In genomic region chr17:74632196-74632540, GRCh38 we compare ENCODE assay signal across 15 cellular contexts. TPM values are rescaled to one million over a fixed set of nuclear protein-coding genes. Genes with fewer than 3 reads are reported as not detected.
DNase-seq lines count a peak whose midpoint lies in the region; ATAC-seq, FAIRE-seq and TF ChIP-seq lines count a peak whose summit lies in the region.
"Had no signal": no experiment of that assay in that cellular context is flagged by ENCODE, and none has a peak within 500 bp of the region (broad histone marks: within the 10 kb centered on the region; RNA-seq: fewer than 3 reads in every experiment).

No MANE protein-coding gene starts in this region.

- no peaks in the 10 kb centered on the region for H3K36me3 Mint-ChIP-seq in IgD-negative memory B cell
- H3K36me3 Mint-ChIP-seq: stimulated activated effector memory CD8-positive, alpha-beta T cell treated with anti-CD3 and anti-CD28 coated beads, Interleukin-12 subunit alpha, Interleukin-12 subunit beta, amount 100 ng/mL, for 72 hours had no signal

- RAD21 ChIA-PET in GM12878 (lab: Charles Lee; ENCODE audit: unreplicated experiment), result interaction anchor here (1.0 to 1.8 kb wide), 5 partner anchors 9 to 105 kb away, joined by 3 to 8 read pairs (median 5); partner anchors contain the start of gene RAB37

- FAIRE-seq in GM12878 (lab: Jason Lieb, UNC), result no peak

- DNase-seq in GM12878 (ENCODE audit: low read depth, low spot score) (no peak), neuronal stem cell (ENCODE audit: low spot score) (no peak), SJCRH30 (no peak)
- DNase-seq: activated gamma-delta T cell treated with Interleukin-2 at 50 U/mL for 16 hours; effector CD4-positive, alpha-beta T cell; left ventricle myocardium inferior had no signal

- H3K4me3 Mint-ChIP-seq in IgD-negative memory B cell, result peak overlapping the region in 3 of 4 donors; percentile 47 to 85 (median 70)
- H3K4me3 Mint-ChIP-seq: neural crest cell; stimulated activated effector memory CD8-positive, alpha-beta T cell treated with anti-CD3 and anti-CD28 coated beads, Interleukin-12 subunit alpha, Interleukin-12 subunit beta, amount 100 ng/mL, for 72 hours had no signal

- H3K79me1 ChIP-seq in neuronal stem cell (ENCODE audit: low read depth, low read length), result no peaks in the 10 kb centered on the region

- intact Hi-C loops in GM12878 (cut with micrococcal nuclease; ENCODE audit: unreplicated experiment), result no loop called here

- CTCF ChIA-PET in GM12878 (lab: Yijun Ruan, JAX), result interaction anchor here (0.9 to 4.0 kb wide), 6 partner anchors 25 to 264 kb away, joined by 3 to 12 read pairs (median 4); partner anchors contain the start of gene GPR142

- H3K9ac ChIP-seq in BLaER1 (no peak overlapping the region), GM12878 (ENCODE audit: control insufficient read depth, insufficient read depth, low read length) (no peak overlapping the region), neuronal stem cell (ENCODE audit: low read depth, low read length, poor library complexity) (no peak overlapping the region)

- in situ Hi-C loops in GM12878 (cut with MboI), result no loop called here

- H3K27ac Mint-ChIP-seq in IgD-negative memory B cell, result peak overlapping the region in 1 of 3 donors; percentile 75
- H3K27ac Mint-ChIP-seq: stimulated activated effector memory CD8-positive, alpha-beta T cell treated with anti-CD3 and anti-CD28 coated beads, Interleukin-12 subunit alpha, Interleukin-12 subunit beta, amount 100 ng/mL, for 72 hours had no signal

- 30% methylated on average over 8 of the region's 8 CpGs for WGBS in GM12878 (ENCODE audit: insufficient coverage, insufficient replicate concordance, low lambda C conversion rate, missing lambda C conversion rate)
- WGBS in neuronal stem cell (ENCODE audit: extremely low coverage in 2 of 2, insufficient read length in 2 of 2, insufficient replicate concordance in 1 of 2), 2 donors, result no CpG with 5 or more reads among the region's 8 CpGs
- 13 to 22% methylated on average over 3 to 8 of the region's 8 CpGs for WGBS in gastroesophageal sphincter (ENCODE audit: low coverage in 1 of 2), 2 donors

- no peak for ATAC-seq in GM12878
- no peak for ATAC-seq in GM18519 (IDR thresholded peaks at IDR 0.05; ENCODE audit: low FRiP score, unreplicated experiment)
- no peak for ATAC-seq in gastroesophageal sphincter
- no peak for ATAC-seq in GM18505 (IDR thresholded peaks at IDR 0.05; ENCODE audit: unreplicated experiment)
- ATAC-seq: stimulated activated effector memory CD8-positive, alpha-beta T cell treated with anti-CD3 and anti-CD28 coated beads, Interleukin-12 subunit alpha, Interleukin-12 subunit beta, amount 100 ng/mL, for 72 hours had no signal

- H3K79me2 ChIP-seq in GM12878 (ENCODE audit: control insufficient read depth, insufficient read depth, low read length), result no peaks in the 10 kb centered on the region

- H3K14ac ChIP-seq in neuronal stem cell (ENCODE audit: low read length), result no peak overlapping the region

- H3K9me3 ChIP-seq in BLaER1, result no peaks in the 10 kb centered on the region
- H3K9me3 ChIP-seq in GM12878 (replicated peaks; ENCODE audit: control insufficient read depth, insufficient read depth, low read length), result no peaks in the 10 kb centered on the region; the same call in 2 of the 3 replicates
- H3K9me3 ChIP-seq in neuronal stem cell (replicated peaks in 1 of 2; ENCODE audit: control insufficient read depth in 2 of 2, insufficient read depth in 1 of 2, low read depth in 1 of 2, low read length in 2 of 2), result peaks cover 0 to 2% of the 10 kb centered on the region in 2 donors
- no peaks in the 10 kb centered on the region for H3K9me3 ChIP-seq in SJCRH30 (replicated peaks)
- H3K9me3 ChIP-seq in gastroesophageal sphincter, result peaks cover 0 to 9% (median 0%) of the 10 kb centered on the region in 3 donors
- H3K9me3 ChIP-seq: MG63 had no signal

- H3K36me3 ChIP-seq in BLaER1 (no peaks in the 10 kb centered on the region), GM12878 (ENCODE audit: control insufficient read depth in 2 of 2, insufficient read depth in 2 of 2, low read length in 1 of 2) (no peaks in the 10 kb centered on the region), neuronal stem cell (replicated peaks in 1 of 2; ENCODE audit: control insufficient read depth in 2 of 2, insufficient read depth in 2 of 2, low read length in 2 of 2) (no peaks in the 10 kb centered on the region), SJCRH30 (no peaks in the 10 kb centered on the region), gastroesophageal sphincter (no peaks in the 10 kb centered on the region)
- H3K36me3 ChIP-seq: left ventricle myocardium inferior, MG63 had no signal

- H4K8ac ChIP-seq in neuronal stem cell (ENCODE audit: low read depth, low read length), result no peak overlapping the region

- H3K4me1 ChIP-seq in BLaER1 (peaks cover 60% of the 10 kb centered on the region), GM12878 (ENCODE audit: control insufficient read depth, insufficient read depth, low read length) (peaks cover 25% of the 10 kb centered on the region), neuronal stem cell (ENCODE audit: control insufficient read depth in 2 of 2, insufficient read depth in 1 of 2, low read depth in 1 of 2, low read length in 2 of 2) (peaks cover 4 to 14% of the 10 kb centered on the region in 2 donors), SJCRH30 (no peaks in the 10 kb centered on the region), gastroesophageal sphincter (no peaks in the 10 kb centered on the region)
- H3K4me1 ChIP-seq: left ventricle myocardium inferior had no signal

- H3K9me3 Mint-ChIP-seq in IgD-negative memory B cell, result peaks cover 0 to 1% (median 0%) of the 10 kb centered on the region in 3 donors
- H3K9me3 Mint-ChIP-seq: neural crest cell; stimulated activated effector memory CD8-positive, alpha-beta T cell treated with anti-CD3 and anti-CD28 coated beads, Interleukin-12 subunit alpha, Interleukin-12 subunit beta, amount 100 ng/mL, for 72 hours had no signal

- TF ChIP-seq EP300 in GM12878 (IDR thresholded peaks at IDR 0.05; ENCODE audit: borderline replicate concordance in 1 of 2, control insufficient read depth in 1 of 2, low read depth in 2 of 2, low read length in 2 of 2) (no peak), gastroesophageal sphincter (IDR thresholded peaks at IDR 0.05) (no peak)

- peaks cover 9 to 19% (median 15%) of the 10 kb centered on the region in 3 donors for H3K4me1 Mint-ChIP-seq in IgD-negative memory B cell

- TF ChIP-seq POLR2A in GM12878 (IDR thresholded peaks at IDR 0.05; ENCODE audit: low read depth, low read length), result no peak
- TF ChIP-seq POLR2A in gastroesophageal sphincter (IDR thresholded peaks at IDR 0.05), result no peak
- no peak for TF ChIP-seq POLR2A in GM18505 (IDR thresholded peaks at IDR 0.05; ENCODE audit: borderline replicate concordance, extremely low read depth, insufficient read depth, insufficient read length)

- peak overlapping the region; percentile 83 for H4K91ac ChIP-seq in neuronal stem cell (ENCODE audit: low read depth, low read length, poor library complexity)

- H3K27me3 Mint-ChIP-seq in IgD-negative memory B cell, result peaks cover 3% of the 10 kb centered on the region

- TF ChIP-seq RAD21 in GM12878 (IDR thresholded peaks at IDR 0.05; ENCODE audit: insufficient read depth, low read depth, low read length), result no peak

- peak overlapping the region; percentile 50 for H2BK12ac ChIP-seq in neuronal stem cell (ENCODE audit: low read length)

- no peak overlapping the region for H3K4ac ChIP-seq in neuronal stem cell (ENCODE audit: low read length)

- no peak overlapping the region for H3K23ac ChIP-seq in neuronal stem cell (ENCODE audit: low read depth, low read length, poor library complexity)

- TF ChIP-seq CTCF in GM12878 (IDR thresholded peaks at IDR 0.05 in 2 of 3, conservative IDR thresholded peaks at IDR 0.05 in 1 of 3; ENCODE audit: control insufficient read depth in 2 of 3, extremely low read depth in 1 of 3, insufficient read depth in 1 of 3, low read depth in 3 of 3, low read length in 3 of 3), result no peak
- no peak for TF ChIP-seq CTCF in gastroesophageal sphincter (IDR thresholded peaks at IDR 0.05)

- BruUV-seq in GM12878 (replicated peaks; lab: Mats Ljungman, UMichigan), result no TSS peak

- SMC1A ChIA-PET in GM12878 (lab: Charles Lee; ENCODE audit: uncharacterized antibody, unreplicated experiment), result interaction anchor here (0.8 to 1.8 kb wide), 7 partner anchors 12 to 105 kb away, joined by 3 to 7 read pairs (median 4); no protein-coding TSS in a partner anchor

- peak overlapping the region; percentile 66 for H2BK15ac ChIP-seq in neuronal stem cell (ENCODE audit: low read length)

- H3K4me3 ChIP-seq in BLaER1 (no peak overlapping the region), GM12878 (no peak overlapping the region), neuronal stem cell (ENCODE audit: low read length in 2 of 2) (no peak overlapping the region), SJCRH30 (no peak overlapping the region), gastroesophageal sphincter (no peak overlapping the region)
- H3K4me3 ChIP-seq: left ventricle myocardium inferior, MG63 had no signal

- peaks cover 5% of the 10 kb centered on the region; the same call in 1 of the 2 replicates for H4K20me1 ChIP-seq in BLaER1
- H4K20me1 ChIP-seq in GM12878 (ENCODE audit: control insufficient read depth, insufficient read depth), result no peaks in the 10 kb centered on the region; the same call in 1 of the 2 replicates

- H2BK5ac ChIP-seq in neuronal stem cell (ENCODE audit: low read length), result no peak overlapping the region

- peak overlapping the region; percentile 60 for H3K4me2 ChIP-seq in BLaER1
- peak overlapping the region; percentile 61; the same call in 1 of the 2 replicates for H3K4me2 ChIP-seq in GM12878 (ENCODE audit: control insufficient read depth, insufficient read depth)
- no peak overlapping the region for H3K4me2 ChIP-seq in neuronal stem cell (ENCODE audit: insufficient read depth, low read length, poor library complexity, severe bottlenecking)

- H3K27me3 ChIP-seq in BLaER1 (no peaks in the 10 kb centered on the region), GM12878 (replicated peaks in 1 of 2; ENCODE audit: control insufficient read depth in 2 of 2, insufficient read depth in 2 of 2, low read length in 1 of 2) (no peaks in the 10 kb centered on the region; a peak in 1 of 4 replicates), neuronal stem cell (ENCODE audit: control insufficient read depth in 3 of 3, insufficient read depth in 3 of 3, low read depth in 1 of 3, low read length in 3 of 3) (peaks cover 0 to 8% (median 0%) of the 10 kb centered on the region in 3 experiments), SJCRH30 (peaks cover 39% of the 10 kb centered on the region), gastroesophageal sphincter (peaks cover 63% of the 10 kb centered on the region)
- H3K27me3 ChIP-seq: MG63 had no signal

- H3K18ac ChIP-seq in neuronal stem cell (ENCODE audit: low read length), result no peak overlapping the region

- POLR2A ChIA-PET in GM12878 (lab: Charles Lee), result no interaction called here

- H2AFZ ChIP-seq in GM12878 (ENCODE audit: control insufficient read depth, low read depth, low read length) (no peak overlapping the region), neuronal stem cell (ENCODE audit: low read length) (peak overlapping the region; percentile 34)

- peak overlapping the region; percentile 62 for H2BK120ac ChIP-seq in neuronal stem cell (ENCODE audit: low read depth, low read length)

- H3K27ac ChIP-seq in BLaER1 (no peak overlapping the region), GM12878 (ENCODE audit: control insufficient read depth, insufficient read depth) (no peak overlapping the region), neuronal stem cell (replicated peaks; ENCODE audit: low read length) (no peak overlapping the region), SJCRH30 (no peak overlapping the region), gastroesophageal sphincter (no peak overlapping the region)
- H3K27ac ChIP-seq: left ventricle myocardium inferior had no signal

- H2AK5ac ChIP-seq in neuronal stem cell (ENCODE audit: low read depth, low read length), result no peak overlapping the region

RNA-seq across cellular contexts. Expression of gene CD300E, which starts 8.6 kb away (rescaled TPM):
- polyA plus RNA-seq in IgD-negative memory B cell, result 0.11 TPM
- not detected in 2 replicates for total RNA-seq in GM12878 (2013; cell fraction: nucleolus; rRNA removed)
- total RNA-seq in GM12878 (2014; rRNA removed), result not detected in 2 replicates
- not detected in 2 replicates for total RNA-seq in GM12878 (2014; rRNA removed; fragmentation: Illumina TruSeq; extraction: Trizol)
- not detected in 2 replicates for total RNA-seq in GM12878 (2021)
- not detected for polyA plus RNA-seq in GM12878 (2011; ENCODE audit: low read depth)
- polyA plus RNA-seq in GM12878 (2011; rRNA removed), result not detected in 2 replicates
- polyA plus RNA-seq in GM12878 (2011; cell fraction: cytosol; rRNA removed), result 0.01 TPM in 1 of 2 replicates, not detected in the other
- not detected in 2 replicates for polyA plus RNA-seq in GM12878 (2011; cell fraction: nucleus; rRNA removed)
- polyA plus RNA-seq in GM12878 (2012), result not detected in 2 replicates
- not detected in 2 replicates for polyA plus RNA-seq in GM12878 (2014; fragmentation: Illumina TruSeq; extraction: Trizol)
- not detected for polyA plus RNA-seq in GM12878 (2014; fragmentation: Nextera tagmentation; extraction: Ambion mirVana)
- polyA plus RNA-seq in GM12878 (2014; rRNA removed), result not detected in 2 replicates
- not detected for polyA plus RNA-seq in GM12878 (2016; fragmentation: Nextera tagmentation; extraction: Ambion mirVana)
- polyA minus RNA-seq in GM12878 (2011; rRNA and poly(A)+ RNA removed), result not detected in 2 replicates
- polyA minus RNA-seq in GM12878 (2011; cell fraction: cytosol; rRNA and poly(A)+ RNA removed), result not detected in 2 replicates
- not detected in 2 replicates for polyA minus RNA-seq in GM12878 (2011; cell fraction: nucleus; rRNA and poly(A)+ RNA removed)
- not detected for polyA plus RNA-seq in neuronal stem cell (2013, experiment 1 of 2)
- polyA plus RNA-seq in neuronal stem cell (2013, experiment 2 of 2), result not detected
- 0.22 TPM in 1 of 2 replicates, not detected in the other for total RNA-seq in SJCRH30 (2014; rRNA removed; shearing (Covaris generic))
- 1 to 10 TPM in 1 of 4 donors, under 1 TPM in 3; 0.16 to 3.9 (median 0.41) TPM for total RNA-seq in gastroesophageal sphincter
- total RNA-seq: activated CD8-positive, alpha-beta memory T cell treated with anti-CD3 and anti-CD28 coated beads for 36 hours; neural crest cell had no signal

RNA-seq across cellular contexts. Expression of gene CD300LD, which starts 40.1 kb away (rescaled TPM):
- polyA plus RNA-seq in IgD-negative memory B cell (not detected), GM12878 (2011; rRNA removed) (not detected in 2 replicates), GM12878 (2014; fragmentation: Illumina TruSeq; extraction: Trizol) (not detected in 2 replicates), GM12878 (2014; fragmentation: Nextera tagmentation; extraction: Ambion mirVana) (not detected), GM12878 (2014; rRNA removed) (not detected in 2 replicates), GM12878 (2016; fragmentation: Nextera tagmentation; extraction: Ambion mirVana) (not detected)
- total RNA-seq in GM12878 (2013; cell fraction: nucleolus; rRNA removed), result not detected in 2 replicates
- total RNA-seq in GM12878 (2014; rRNA removed) (not detected in 2 replicates), GM12878 (2014; rRNA removed; fragmentation: Illumina TruSeq; extraction: Trizol) (not detected in 2 replicates), GM12878 (2021) (not detected in 2 replicates), gastroesophageal sphincter (not detected)
- polyA plus RNA-seq in GM12878 (2011; ENCODE audit: low read depth), result not detected
- polyA plus RNA-seq in GM12878 (2011; cell fraction: cytosol; rRNA removed), result not detected in 2 replicates
- polyA plus RNA-seq in GM12878 (2011; cell fraction: nucleus; rRNA removed), result not detected in 2 replicates
- polyA plus RNA-seq in GM12878 (2012), result not detected in 2 replicates
- polyA minus RNA-seq in GM12878 (2011; rRNA and poly(A)+ RNA removed), result not detected in 2 replicates
- polyA minus RNA-seq in GM12878 (2011; cell fraction: cytosol; rRNA and poly(A)+ RNA removed), result not detected in 2 replicates
- not detected in 2 replicates for polyA minus RNA-seq in GM12878 (2011; cell fraction: nucleus; rRNA and poly(A)+ RNA removed)
- not detected for polyA plus RNA-seq in neuronal stem cell (2013, experiment 1 of 2)
- not detected for polyA plus RNA-seq in neuronal stem cell (2013, experiment 2 of 2)
- total RNA-seq in SJCRH30 (2014; rRNA removed; shearing (Covaris generic)), result not detected in 2 replicates
- total RNA-seq: activated CD8-positive, alpha-beta memory T cell treated with anti-CD3 and anti-CD28 coated beads for 36 hours; left ventricle myocardium inferior; neural crest cell had no signal
